In the genomic region with DNA sequence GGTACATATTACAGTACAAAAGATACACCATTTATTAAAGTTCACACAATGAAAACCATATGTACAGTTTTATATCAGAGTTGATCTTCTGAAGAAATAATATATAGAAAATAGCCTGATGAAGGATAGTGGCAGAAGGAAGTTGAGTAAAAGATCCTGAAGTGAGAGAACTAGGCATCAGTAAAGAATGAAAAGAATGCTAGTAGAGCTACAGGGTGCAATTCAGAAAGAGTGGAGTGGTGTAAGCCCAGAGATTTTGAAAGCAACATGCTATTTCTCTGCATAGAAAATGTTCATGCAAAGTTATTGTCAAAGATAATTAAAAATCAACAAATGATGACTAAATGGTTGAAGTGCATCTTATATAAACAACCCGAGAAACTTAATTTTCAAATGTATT, we compare ENCODE assay signal across 19 cellular contexts.
DNase-seq lines count a peak whose midpoint lies in the region; ATAC-seq and TF ChIP-seq lines count a peak whose summit lies in the region.
"Had no signal": no experiment of that assay in that cellular context is flagged by ENCODE, and none has a peak within 500 bp of the region (broad histone marks: within the 10 kb centered on the region; RNA-seq: fewer than 3 reads in every experiment).

No MANE protein-coding gene starts in this region.

- H2BK5ac ChIP-seq in mesendoderm (ENCODE audit: low read length): no peak overlapping the region

- no peaks in the 10 kb centered on the region for H3K27me3 ChIP-seq in mesendoderm (ENCODE audit: insufficient read depth, low read length, poor library complexity)
- H3K27me3 ChIP-seq in left lung: no peaks in the 10 kb centered on the region
- H3K27me3 ChIP-seq: BE2C, SJCRH30 had no signal

- H4K5ac ChIP-seq in mesendoderm (ENCODE audit: low read length): no peak overlapping the region

- no peak overlapping the region for H3K4me3 ChIP-seq in mesendoderm (ENCODE audit: low read length)
- no peak overlapping the region for H3K4me3 ChIP-seq in left lung
- H3K4me3 ChIP-seq: SJCRH30 had no signal

- H3K4me1 ChIP-seq in mesendoderm (ENCODE audit: control insufficient read depth, low read depth, low read length) (peaks cover 3% of the 10 kb centered on the region), left lung (no peaks in the 10 kb centered on the region)
- H3K4me1 ChIP-seq: BE2C, SJCRH30 had no signal

- DNase-seq in GM03348 (ENCODE audit: low spot score): peak; percentile 41
- peak; percentile 54 for DNase-seq in amniotic epithelial cell (ENCODE audit: low read depth)
- DNase-seq in fibroblast of gingiva (ENCODE audit: low read depth): peak; percentile 13
- DNase-seq in mesendoderm: peak; percentile 73
- DNase-seq in left lung: no peak
- DNase-seq in pons (ENCODE audit: low spot score): no peak
- DNase-seq: BE2C; CD8-positive, alpha-beta memory T cell; GF-D8; HCEC 1CT; NCI-H146; NCI-H2107; NCI-H345; NCI-H69; NK-92 treated with Interleukin-12 subunit alpha and Interleukin-12 subunit beta, amount 100 ng/mL, for 24 hours; OCI-M1; RPMI8226; SJCRH30 had no signal

- H3K27ac ChIP-seq in mesendoderm (ENCODE audit: low read depth, low read length): no peak overlapping the region
- H3K27ac ChIP-seq in left lung: no peak overlapping the region
- H3K27ac ChIP-seq: SJCRH30 had no signal

- H3K23ac ChIP-seq in mesendoderm (ENCODE audit: low read length): no peak overlapping the region

- no peak for TF ChIP-seq CTCF in left lung (IDR thresholded peaks at IDR 0.05)

- H4K8ac ChIP-seq in mesendoderm (ENCODE audit: low read depth, low read length): no peak overlapping the region

- no CpG with 5 or more reads among the region's 1 CpG for WGBS in mesendoderm (ENCODE audit: extremely low coverage, insufficient coverage, low lambda C conversion rate)

- H3K4ac ChIP-seq in mesendoderm (ENCODE audit: low read depth, low read length): no peak overlapping the region

- H3K4me2 ChIP-seq in mesendoderm (ENCODE audit: low read length): no peak overlapping the region

- peaks cover 0 to 4% of the 10 kb centered on the region in 2 donors for H3K9me3 ChIP-seq in left lung
- H3K9me3 ChIP-seq: BE2C, SJCRH30 had no signal

- no peak for ATAC-seq in HG02973 (IDR thresholded peaks at IDR 0.05; ENCODE audit: unreplicated experiment)
- no peak for ATAC-seq in left lung

- no peak overlapping the region for H3K9ac ChIP-seq in mesendoderm (ENCODE audit: low read length)

- H3K56ac ChIP-seq in mesendoderm (ENCODE audit: low read length): no peak overlapping the region

- no peaks in the 10 kb centered on the region for H3K79me1 ChIP-seq in mesendoderm (ENCODE audit: low read length)

- no peak overlapping the region for H2BK120ac ChIP-seq in mesendoderm (ENCODE audit: low read depth, low read length)

- no peak overlapping the region for H2BK15ac ChIP-seq in mesendoderm (replicated peaks; ENCODE audit: low read depth)

- H3K79me2 ChIP-seq in mesendoderm (ENCODE audit: control insufficient read depth, insufficient read depth, low read length): no peaks in the 10 kb centered on the region

- intact Hi-C loops in left lung (cut with DNase I): no loop called here

- H3K36me3 ChIP-seq in mesendoderm (ENCODE audit: control insufficient read depth, insufficient read depth, low read length) (no peaks in the 10 kb centered on the region), left lung (no peaks in the 10 kb centered on the region)
- H3K36me3 ChIP-seq: BE2C, SJCRH30 had no signal

- no peak overlapping the region for H3K18ac ChIP-seq in mesendoderm (ENCODE audit: low read length)

- no peak overlapping the region for H2AK5ac ChIP-seq in mesendoderm (ENCODE audit: low read length)

Comparison
In these comparisons a context has a peak if more than half of its experiments do, and no peak if none do; other contexts are left out.
1. DNase-seq: peak in GM03348 (single experiment), amniotic epithelial cell (single experiment), fibroblast of gingiva (single experiment) and mesendoderm (single experiment); none in left lung (0 of 2) and pons (single experiment).